Comparison of ENCODE assay signal across 9 cellular contexts in genomic region chr3:142962520-142963265, GRCh38. TPM values are rescaled to one million over a fixed set of nuclear protein-coding genes. Genes with fewer than 3 reads are reported as not detected.
DNase-seq lines count a peak whose midpoint lies in the region; ATAC-seq and TF ChIP-seq lines count a peak whose summit lies in the region.
"Had no signal": no experiment of that assay in that cellular context is flagged by ENCODE, and none has a peak within 500 bp of the region (broad histone marks: within the 10 kb centered on the region; RNA-seq: fewer than 3 reads in every experiment).

No MANE protein-coding gene starts in this region.

- no peaks in the 10 kb centered on the region for H3K9me3 ChIP-seq in right lobe of liver
- no peaks in the 10 kb centered on the region for H3K9me3 ChIP-seq in aorta (ENCODE audit: control insufficient read depth, low read length)

- H3K27ac ChIP-seq in right lobe of liver (peak overlapping the region; percentile 61 to 73 (median 70)), aorta (ENCODE audit: low read depth in 1 of 2, low read length in 2 of 2) (no peak overlapping the region)

- no peak for TF ChIP-seq POLR2A in right lobe of liver (IDR thresholded peaks at IDR 0.05)

- DNase-seq in stimulated activated CD4-positive, alpha-beta T cell treated with anti-CD3 and anti-CD28 coated beads, Interleukin-15, amount 100 ng/mL, for 24 hours, result peak; percentile 21
- DNase-seq in stimulated activated CD4-positive, alpha-beta T cell treated with anti-CD3 and anti-CD28 coated beads, Interleukin-12 subunit alpha, Interleukin-12 subunit beta, amount 100 ng/mL, for 4 hours, result no peak
- peak; percentile 31 for DNase-seq in astrocyte of the hippocampus (ENCODE audit: low read depth, low spot score)
- peak; percentile 71 to 73 (median 72) for DNase-seq in right lobe of liver
- DNase-seq in aorta, result peak in 1 of 2 donors; percentile 47
- no peak for DNase-seq in SHP77 treated with DMSO at 0.1 percent for 48 hours (lab: John Stamatoyannopoulos, UW)
- DNase-seq in NCI-H2107 treated with DMSO at 0.1 percent for 48 hours (lab: John Stamatoyannopoulos, UW; ENCODE audit: unreplicated experiment), result no peak
- no peak for DNase-seq in amniotic stem cell (lab: John Stamatoyannopoulos, UW)
- DNase-seq: DND-41 had no signal

- no peaks in the 10 kb centered on the region for H3K27me3 ChIP-seq in right lobe of liver
- no peaks in the 10 kb centered on the region for H3K27me3 ChIP-seq in aorta (ENCODE audit: control insufficient read depth in 1 of 2, insufficient read depth in 2 of 2, low read length in 1 of 2)

- no peaks in the 10 kb centered on the region for H3K36me3 ChIP-seq in right lobe of liver
- no peaks in the 10 kb centered on the region for H3K36me3 ChIP-seq in aorta (ENCODE audit: control insufficient read depth in 1 of 2, insufficient read depth in 2 of 2, low read length in 1 of 2)

- peak; percentile 46 to 73 (median 59) for ATAC-seq in right lobe of liver
- ATAC-seq in aorta (ENCODE audit: low FRiP score), result peak; percentile 35

- no peak for TF ChIP-seq CTCF in right lobe of liver (IDR thresholded peaks at IDR 0.05)

- H3K4me1 ChIP-seq in right lobe of liver (peaks cover 0 to 30% (median 0%) of the 10 kb centered on the region in 4 donors), aorta (ENCODE audit: control insufficient read depth in 1 of 2, insufficient read depth in 2 of 2, low read length in 2 of 2) (no peaks in the 10 kb centered on the region)

- 4% methylated on average over 5 of the region's 67 CpGs for WGBS in right lobe of liver (ENCODE audit: insufficient coverage, low coverage, low lambda C conversion rate, missing lambda C conversion rate)
- WGBS in aorta, 2 donors, result 52 to 58% methylated on average over 61 to 67 of the region's 67 CpGs

- peak overlapping the region; percentile 63 to 75 (median 67) for H3K4me3 ChIP-seq in right lobe of liver
- H3K4me3 ChIP-seq in aorta (ENCODE audit: low read length in 2 of 2), result peak overlapping the region; percentile 49 to 50

- intact Hi-C loops in right lobe of liver (cut with DNase I) (no loop called here), aorta (cut with DNase I) (no loop called here)

RNA-seq across cellular contexts. Expression of gene PAQR9, which starts 0.8 kb away (rescaled TPM):
- total RNA-seq in right lobe of liver (10 to 100 TPM; 10.2 to 18.6 (median 12.6) TPM), aorta (not detected)
- polyA plus RNA-seq in aorta, result not detected

RNA-seq across cellular contexts. Expression of gene U2SURP, which starts 38.7 kb away (rescaled TPM):
- total RNA-seq in right lobe of liver (10 to 100 TPM; 19.1 to 34.5 (median 26.9) TPM), aorta (100 to 1,000 TPM in 1 of 2 donors, 10 to 100 TPM in 1; 84.0 to 102 TPM)
- polyA plus RNA-seq in aorta, result 10 to 100 TPM; 12.3 to 40.1 TPM

Comparison
In these comparisons a context has a peak if more than half of its experiments do, and no peak if none do; other contexts are left out.
1. DNase-seq: peak in stimulated activated CD4-positive, alpha-beta T cell treated with anti-CD3 and anti-CD28 coated beads, Interleukin-15, amount 100 ng/mL, for 24 hours (single experiment), astrocyte of the hippocampus (single experiment) and right lobe of liver (3 of 3); none in stimulated activated CD4-positive, alpha-beta T cell treated with anti-CD3 and anti-CD28 coated beads, Interleukin-12 subunit alpha, Interleukin-12 subunit beta, amount 100 ng/mL, for 4 hours (single experiment), SHP77 treated with DMSO at 0.1 percent for 48 hours (single experiment), NCI-H2107 treated with DMSO at 0.1 percent for 48 hours (single experiment) and amniotic stem cell (single experiment).
2. H3K27ac ChIP-seq: peak in right lobe of liver (3 of 3); none in aorta (0 of 2).
3. RNA of gene PAQR9, which starts 0.8 kb away (total RNA-seq): 10.2 to 18.6 TPM in right lobe of liver; not detected in aorta; every median in the first group is over 10 times any median in the second.